In genomic region chr2:117888897-117889296, GRCh38 we compare ENCODE assay signal across 24 cellular contexts.
"Had no signal": no experiment of that assay in that cellular context is flagged by ENCODE, and none has a peak within 500 bp of the region (broad histone marks: within the 10 kb centered on the region; RNA-seq: fewer than 3 reads in every experiment).

No MANE protein-coding gene starts in this region.

- DNase-seq: activated B cell treated with CpG ODN at 0.5 μM for 24 hours; activated CD4-positive, alpha-beta memory T cell treated with anti-CD3 and anti-CD28 coated beads, Interleukin-2, amount 10 ng/mL, durations not matched to agents 7 days and 5 days; activated CD4-positive, alpha-beta T cell treated with anti-CD3 and anti-CD28 coated beads for 4 hours; activated effector memory CD4-positive, alpha-beta T cell treated with anti-CD3 and anti-CD28 coated beads, Interleukin-2, amount 50 U/mL, for 16 hours; activated naive CD4-positive, alpha-beta T cell treated with anti-CD3 and anti-CD28 coated beads, Interleukin-2, amount 10 ng/mL, durations not matched to agents 7 days and 5 days; activated naive CD8-positive, alpha-beta T cell treated with anti-CD3 and anti-CD28 coated beads, Interleukin-2, amount 50 U/mL, for 24 hours; activated T-cell treated with anti-CD3 and anti-CD28 coated beads, Interleukin-2, amount 50 U/mL, for 72 hours; cerebellar nuclear complex; endodermal cell; head of caudate nucleus; hypothalamus; left ventricle myocardium superior; mammary epithelial cell; naive thymus-derived CD8-positive, alpha-beta T cell; retina; stimulated activated CD4-positive, alpha-beta T cell treated with anti-CD3 and anti-CD28 coated beads, Interleukin-2, amount 100 ng/mL, for 48 hours; stimulated activated CD8-positive, alpha-beta memory T cell treated with anti-CD3 and anti-CD28 coated beads, Interleukin-4, amount 100 ng/mL, for 48 hours; stimulated activated naive CD4-positive, alpha-beta T cell; T1000; upper lobe of left lung had no signal

- H3K27me3 ChIP-seq: gastroesophageal sphincter, neural progenitor cell, upper lobe of left lung had no signal

- H3K9me3 ChIP-seq: thoracic aorta, upper lobe of left lung had no signal

- H3K4me3 ChIP-seq: coronary artery, gastroesophageal sphincter, neural progenitor cell, thoracic aorta, upper lobe of left lung had no signal

- H3K36me3 ChIP-seq: gastroesophageal sphincter, neural progenitor cell, thoracic aorta, upper lobe of left lung had no signal

- ATAC-seq: activated naive CD8-positive, alpha-beta T cell treated with anti-CD3 and anti-CD28 coated beads, Interleukin-2, amount 50 U/mL, for 24 hours; activated T-cell treated with anti-CD3 and anti-CD28 coated beads, Interleukin-2, amount 50 U/mL, for 72 hours; gastroesophageal sphincter; left ventricle myocardium superior; naive thymus-derived CD8-positive, alpha-beta T cell had no signal

- H3K27ac ChIP-seq: coronary artery, gastroesophageal sphincter, neural progenitor cell, thoracic aorta, upper lobe of left lung had no signal

- H3K9ac ChIP-seq: neural progenitor cell had no signal

- H2AFZ ChIP-seq: neural progenitor cell had no signal

- H3K4me2 ChIP-seq: neural progenitor cell had no signal

- H3K4me1 ChIP-seq: gastroesophageal sphincter, neural progenitor cell, upper lobe of left lung had no signal
